10 cellular contexts compared by ENCODE assay signal in the genomic region with DNA sequence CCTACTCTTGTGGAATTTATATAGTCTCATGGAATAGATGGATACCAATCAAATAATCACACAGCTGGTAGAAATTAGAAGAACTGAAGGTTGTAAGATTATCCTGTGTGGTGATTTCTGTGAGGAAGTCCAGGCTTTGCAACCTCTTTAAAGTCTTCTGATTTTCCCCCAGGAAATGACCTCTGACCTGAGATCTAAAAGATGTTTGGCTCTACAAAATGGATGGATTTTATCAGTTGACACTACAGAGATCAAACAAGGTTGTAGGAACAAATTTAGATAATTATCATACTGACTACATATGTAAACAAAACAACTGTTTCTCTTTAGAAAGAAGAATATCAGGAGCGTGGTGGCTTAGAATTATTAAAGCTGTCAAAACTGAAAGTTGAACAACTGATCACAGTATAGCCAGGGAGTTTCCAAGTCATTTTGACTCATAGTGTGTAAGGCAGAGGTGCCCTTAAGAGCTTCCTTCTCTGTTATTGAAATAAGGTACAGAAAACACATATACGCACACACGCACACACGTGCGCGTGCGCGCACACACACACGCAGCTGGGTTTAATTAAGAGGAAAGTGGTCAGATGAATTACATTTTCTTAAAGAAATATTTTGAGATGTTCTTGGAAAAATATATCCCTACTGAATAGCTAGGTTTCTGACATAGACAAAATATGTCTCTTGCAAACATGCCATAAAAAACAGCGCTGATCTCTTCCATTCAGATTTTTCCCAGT. TPM values are rescaled to one million over a fixed set of nuclear protein-coding genes. Genes with fewer than 3 reads are reported as not detected.
A peak's percentile ranks its signal among the peaks of the same experiment; 100 is the strongest.
DNase-seq lines count a peak whose midpoint lies in the region; ATAC-seq and TF ChIP-seq lines count a peak whose summit lies in the region.
"Had no signal": no experiment of that assay in that cellular context is flagged by ENCODE, and none has a peak within 500 bp of the region (broad histone marks: within the 10 kb centered on the region; RNA-seq: fewer than 3 reads in every experiment).

No MANE protein-coding gene starts in this region.

- peak; percentile 28 for DNase-seq in fibroblast of villous mesenchyme (ENCODE audit: low read depth)
- no peak for DNase-seq in NCI-H510A (lab: John Stamatoyannopoulos, UW)
- no peak for DNase-seq in dermis blood vessel endothelial cell
- no peak for DNase-seq in NCI-H82 (lab: John Stamatoyannopoulos, UW)
- DNase-seq in stimulated activated CD8-positive, alpha-beta memory T cell treated with anti-CD3 and anti-CD28 coated beads, Interleukin-4, amount 100 ng/mL, for 48 hours = no peak
- DNase-seq: activated CD4-positive, alpha-beta T cell treated with anti-CD3 and anti-CD28 coated beads for 1 hour; DMS79 treated with DMSO at 0.1 percent for 48 hours had no signal

- ATAC-seq in GM18517 (IDR thresholded peaks at IDR 0.05; ENCODE audit: unreplicated experiment) = peak; percentile 93
- peak; percentile 85 for ATAC-seq in GM21529 (IDR thresholded peaks at IDR 0.05; ENCODE audit: unreplicated experiment)
- ATAC-seq in HG03354 (IDR thresholded peaks at IDR 0.05; ENCODE audit: poor library complexity, severe bottlenecking, unreplicated experiment) = peak; percentile 93

- TF ChIP-seq CTCF in fibroblast of villous mesenchyme (IDR thresholded peaks at IDR 0.05; ENCODE audit: insufficient read depth, low read depth, low read length) = no peak

- no peak overlapping the region for H3K4me3 ChIP-seq in fibroblast of villous mesenchyme (ENCODE audit: low read depth, low read length)

RNA-seq across cellular contexts. Expression of a gene that starts 35.5 kb away (rescaled TPM):
- total RNA-seq in fibroblast of villous mesenchyme (8.4 and 10.8 TPM in 2 replicates), dermis blood vessel endothelial cell (48.8 and 53.0 TPM in 2 replicates)
